ENCODE assay signal across 1 cellular context in the genomic region with DNA sequence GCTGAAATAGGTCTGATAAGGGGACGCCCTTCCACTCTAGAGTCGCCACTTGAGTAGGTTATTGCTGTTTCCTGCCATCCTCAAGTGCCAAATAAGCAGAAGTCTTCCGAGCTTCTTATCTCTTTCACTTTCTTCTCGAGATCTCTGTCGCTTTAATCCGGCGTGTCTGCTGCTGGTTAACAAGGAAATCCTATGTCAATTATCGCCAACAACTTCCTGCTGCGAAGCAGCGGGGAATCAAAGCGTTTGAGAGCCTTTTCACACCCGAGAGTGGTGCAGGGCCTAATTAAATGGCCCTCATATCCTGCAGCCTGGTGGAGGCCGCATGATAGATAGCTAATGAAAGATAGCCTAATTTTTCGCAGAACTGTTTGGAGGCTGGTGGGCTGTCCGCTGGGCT.
TF ChIP-seq lines count a peak whose summit lies in the region.

No MANE protein-coding gene starts in this region.

TF ChIP-seq in GM23338, 12 proteins besides CTCF, POLR2A, EP300 and RAD21 (continued from another document):
- TF ChIP-seq, protein P1, sequence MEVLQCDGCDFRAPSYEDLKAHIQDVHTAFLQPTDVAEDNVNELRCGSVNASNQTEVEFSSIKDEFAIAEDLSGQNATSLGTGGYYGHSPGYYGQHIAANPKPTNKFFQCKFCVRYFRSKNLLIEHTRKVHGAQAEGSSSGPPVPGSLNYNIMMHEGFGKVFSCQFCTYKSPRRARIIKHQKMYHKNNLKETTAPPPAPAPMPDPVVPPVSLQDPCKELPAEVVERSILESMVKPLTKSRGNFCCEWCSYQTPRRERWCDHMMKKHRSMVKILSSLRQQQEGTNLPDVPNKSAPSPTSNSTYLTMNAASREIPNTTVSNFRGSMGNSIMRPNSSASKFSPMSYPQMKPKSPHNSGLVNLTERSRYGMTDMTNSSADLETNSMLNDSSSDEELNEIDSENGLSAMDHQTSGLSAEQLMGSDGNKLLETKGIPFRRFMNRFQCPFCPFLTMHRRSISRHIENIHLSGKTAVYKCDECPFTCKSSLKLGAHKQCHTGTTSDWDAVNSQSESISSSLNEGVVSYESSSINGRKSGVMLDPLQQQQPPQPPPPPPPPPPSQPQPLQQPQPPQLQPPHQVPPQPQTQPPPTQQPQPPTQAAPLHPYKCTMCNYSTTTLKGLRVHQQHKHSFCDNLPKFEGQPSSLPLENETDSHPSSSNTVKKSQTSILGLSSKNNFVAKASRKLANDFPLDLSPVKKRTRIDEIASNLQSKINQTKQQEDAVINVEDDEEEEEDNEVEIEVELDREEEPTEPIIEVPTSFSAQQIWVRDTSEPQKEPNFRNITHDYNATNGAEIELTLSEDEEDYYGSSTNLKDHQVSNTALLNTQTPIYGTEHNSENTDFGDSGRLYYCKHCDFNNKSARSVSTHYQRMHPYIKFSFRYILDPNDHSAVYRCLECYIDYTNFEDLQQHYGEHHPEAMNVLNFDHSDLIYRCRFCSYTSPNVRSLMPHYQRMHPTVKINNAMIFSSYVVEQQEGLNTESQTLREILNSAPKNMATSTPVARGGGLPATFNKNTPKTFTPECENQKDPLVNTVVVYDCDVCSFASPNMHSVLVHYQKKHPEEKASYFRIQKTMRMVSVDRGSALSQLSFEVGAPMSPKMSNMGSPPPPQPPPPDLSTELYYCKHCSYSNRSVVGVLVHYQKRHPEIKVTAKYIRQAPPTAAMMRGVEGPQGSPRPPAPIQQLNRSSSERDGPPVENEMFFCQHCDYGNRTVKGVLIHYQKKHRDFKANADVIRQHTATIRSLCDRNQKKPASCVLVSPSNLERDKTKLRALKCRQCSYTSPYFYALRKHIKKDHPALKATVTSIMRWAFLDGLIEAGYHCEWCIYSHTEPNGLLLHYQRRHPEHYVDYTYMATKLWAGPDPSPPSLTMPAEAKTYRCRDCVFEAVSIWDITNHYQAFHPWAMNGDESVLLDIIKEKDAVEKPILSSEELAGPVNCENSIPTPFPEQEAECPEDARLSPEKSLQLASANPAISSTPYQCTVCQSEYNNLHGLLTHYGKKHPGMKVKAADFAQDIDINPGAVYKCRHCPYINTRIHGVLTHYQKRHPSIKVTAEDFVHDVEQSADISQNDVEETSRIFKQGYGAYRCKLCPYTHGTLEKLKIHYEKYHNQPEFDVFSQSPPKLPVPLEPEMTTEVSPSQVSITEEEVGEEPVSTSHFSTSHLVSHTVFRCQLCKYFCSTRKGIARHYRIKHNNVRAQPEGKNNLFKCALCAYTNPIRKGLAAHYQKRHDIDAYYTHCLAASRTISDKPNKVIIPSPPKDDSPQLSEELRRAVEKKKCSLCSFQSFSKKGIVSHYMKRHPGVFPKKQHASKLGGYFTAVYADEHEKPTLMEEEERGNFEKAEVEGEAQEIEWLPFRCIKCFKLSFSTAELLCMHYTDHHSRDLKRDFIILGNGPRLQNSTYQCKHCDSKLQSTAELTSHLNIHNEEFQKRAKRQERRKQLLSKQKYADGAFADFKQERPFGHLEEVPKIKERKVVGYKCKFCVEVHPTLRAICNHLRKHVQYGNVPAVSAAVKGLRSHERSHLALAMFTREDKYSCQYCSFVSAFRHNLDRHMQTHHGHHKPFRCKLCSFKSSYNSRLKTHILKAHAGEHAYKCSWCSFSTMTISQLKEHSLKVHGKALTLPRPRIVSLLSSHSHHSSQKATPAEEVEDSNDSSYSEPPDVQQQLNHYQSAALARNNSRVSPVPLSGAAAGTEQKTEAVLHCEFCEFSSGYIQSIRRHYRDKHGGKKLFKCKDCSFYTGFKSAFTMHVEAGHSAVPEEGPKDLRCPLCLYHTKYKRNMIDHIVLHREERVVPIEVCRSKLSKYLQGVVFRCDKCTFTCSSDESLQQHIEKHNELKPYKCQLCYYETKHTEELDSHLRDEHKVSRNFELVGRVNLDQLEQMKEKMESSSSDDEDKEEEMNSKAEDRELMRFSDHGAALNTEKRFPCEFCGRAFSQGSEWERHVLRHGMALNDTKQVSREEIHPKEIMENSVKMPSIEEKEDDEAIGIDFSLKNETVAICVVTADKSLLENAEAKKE (CRISPR knock-in tag; IDR thresholded peaks at IDR 0.05) = no peak
- no peak for TF ChIP-seq ZNF114 (CRISPR knock-in tag; IDR thresholded peaks at IDR 0.05)
- TF ChIP-seq, protein P2, sequence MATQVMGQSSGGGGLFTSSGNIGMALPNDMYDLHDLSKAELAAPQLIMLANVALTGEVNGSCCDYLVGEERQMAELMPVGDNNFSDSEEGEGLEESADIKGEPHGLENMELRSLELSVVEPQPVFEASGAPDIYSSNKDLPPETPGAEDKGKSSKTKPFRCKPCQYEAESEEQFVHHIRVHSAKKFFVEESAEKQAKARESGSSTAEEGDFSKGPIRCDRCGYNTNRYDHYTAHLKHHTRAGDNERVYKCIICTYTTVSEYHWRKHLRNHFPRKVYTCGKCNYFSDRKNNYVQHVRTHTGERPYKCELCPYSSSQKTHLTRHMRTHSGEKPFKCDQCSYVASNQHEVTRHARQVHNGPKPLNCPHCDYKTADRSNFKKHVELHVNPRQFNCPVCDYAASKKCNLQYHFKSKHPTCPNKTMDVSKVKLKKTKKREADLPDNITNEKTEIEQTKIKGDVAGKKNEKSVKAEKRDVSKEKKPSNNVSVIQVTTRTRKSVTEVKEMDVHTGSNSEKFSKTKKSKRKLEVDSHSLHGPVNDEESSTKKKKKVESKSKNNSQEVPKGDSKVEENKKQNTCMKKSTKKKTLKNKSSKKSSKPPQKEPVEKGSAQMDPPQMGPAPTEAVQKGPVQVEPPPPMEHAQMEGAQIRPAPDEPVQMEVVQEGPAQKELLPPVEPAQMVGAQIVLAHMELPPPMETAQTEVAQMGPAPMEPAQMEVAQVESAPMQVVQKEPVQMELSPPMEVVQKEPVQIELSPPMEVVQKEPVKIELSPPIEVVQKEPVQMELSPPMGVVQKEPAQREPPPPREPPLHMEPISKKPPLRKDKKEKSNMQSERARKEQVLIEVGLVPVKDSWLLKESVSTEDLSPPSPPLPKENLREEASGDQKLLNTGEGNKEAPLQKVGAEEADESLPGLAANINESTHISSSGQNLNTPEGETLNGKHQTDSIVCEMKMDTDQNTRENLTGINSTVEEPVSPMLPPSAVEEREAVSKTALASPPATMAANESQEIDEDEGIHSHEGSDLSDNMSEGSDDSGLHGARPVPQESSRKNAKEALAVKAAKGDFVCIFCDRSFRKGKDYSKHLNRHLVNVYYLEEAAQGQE (IDR thresholded peaks at IDR 0.05; ENCODE audit: unreplicated experiment) = no peak
